ENCODE assay signal across 8 cellular contexts in the genomic region with DNA sequence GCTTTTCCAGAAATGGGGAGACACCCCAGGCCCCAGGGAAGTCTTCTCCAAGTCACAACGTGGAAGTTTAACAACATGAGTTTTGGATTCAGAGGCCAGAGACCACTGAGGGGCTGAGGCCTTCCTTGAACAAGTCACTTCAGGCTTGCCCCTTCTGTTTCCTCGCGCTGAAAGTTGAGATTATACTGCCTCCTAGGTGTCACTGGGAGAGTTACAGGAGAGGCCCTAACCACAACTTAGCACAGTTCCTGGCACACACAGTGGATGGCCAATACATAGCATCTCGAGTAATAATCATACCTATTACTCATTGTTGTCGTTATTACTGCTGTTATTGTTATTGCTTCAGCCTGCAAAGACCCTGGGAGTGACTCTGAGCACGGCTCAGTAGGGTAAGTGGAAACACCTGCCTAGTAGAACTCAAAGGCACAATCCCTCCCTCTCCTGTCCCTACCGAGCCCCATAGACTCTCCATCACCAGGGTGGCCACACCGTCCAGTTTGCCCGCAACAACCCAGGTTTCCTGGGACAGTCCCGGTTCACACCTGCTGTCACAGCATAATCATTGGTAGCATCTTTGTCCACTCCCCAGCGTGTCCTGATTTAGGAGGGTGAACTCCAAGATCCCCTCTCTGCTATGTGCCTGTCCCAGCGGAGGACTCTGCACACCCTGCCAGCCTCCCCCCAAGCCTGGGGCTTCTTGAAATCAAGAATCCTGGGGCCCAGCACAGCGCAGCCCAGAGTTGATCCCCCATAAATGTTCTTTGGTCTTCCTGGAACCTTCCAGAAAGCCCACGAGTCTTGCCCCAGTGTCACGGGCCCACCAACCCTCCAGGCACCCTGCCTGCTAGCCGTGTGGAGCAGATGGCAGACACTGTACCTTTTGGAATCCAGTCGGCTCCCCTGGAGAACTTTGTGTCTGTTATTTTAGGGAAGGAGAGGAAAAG.
DNase-seq lines count a peak whose midpoint lies in the region; ATAC-seq and TF ChIP-seq lines count a peak whose summit lies in the region.

No MANE protein-coding gene starts in this region.

- WGBS in sigmoid colon, 2 donors: 74 to 84% methylated on average over 17 of the region's 17 CpGs

- peak; percentile 39 for TF ChIP-seq CTCF in GM12865 (IDR thresholded peaks at IDR 0.05; ENCODE audit: insufficient read depth, low read depth, low read length, missing control alignments)
- TF ChIP-seq CTCF in foreskin keratinocyte (conservative IDR thresholded peaks at IDR 0.05): peak; percentile 61
- TF ChIP-seq CTCF in sigmoid colon (IDR thresholded peaks at IDR 0.05): peak in 3 of 4 experiments; percentile 20 to 28 (median 21)

- peaks cover 0 to 4% (median 0%) of the 10 kb centered on the region in 4 donors for H3K36me3 ChIP-seq in sigmoid colon

- ATAC-seq in foreskin keratinocyte (peak; percentile 54), HG02852 (IDR thresholded peaks at IDR 0.05; ENCODE audit: unreplicated experiment) (no peak), HG03135 (IDR thresholded peaks at IDR 0.05; ENCODE audit: unreplicated experiment) (no peak)

- peak; percentile 43 for DNase-seq in ACHN
- peak; percentile 39 for DNase-seq in GM12865 (ENCODE audit: low read depth)
- peak; percentile 23 for DNase-seq in RPMI8226
- DNase-seq in foreskin keratinocyte: no peak
- no peak for DNase-seq in sigmoid colon
- DNase-seq in DMS153 (lab: John Stamatoyannopoulos, UW): no peak

- no peak for TF ChIP-seq EP300 in sigmoid colon (IDR thresholded peaks at IDR 0.05)

- H3K4me3 ChIP-seq in GM12865 (ENCODE audit: low read depth, low read length): no peak overlapping the region
- H3K4me3 ChIP-seq in sigmoid colon: no peak overlapping the region

- H3K27ac ChIP-seq in foreskin keratinocyte (no peak overlapping the region), sigmoid colon (peak overlapping the region in 2 of 4 donors; percentile 47 to 57)

- intact Hi-C loops in sigmoid colon (cut with DNase I): loop anchor here (2.0 to 10.0 kb wide), 2 partner anchors 337 to 743 kb away; no protein-coding TSS in a partner anchor

- no peak for TF ChIP-seq POLR2A in sigmoid colon (IDR thresholded peaks at IDR 0.05)

- no peaks in the 10 kb centered on the region for H3K9me3 ChIP-seq in sigmoid colon

- H3K4me1 ChIP-seq in foreskin keratinocyte (no peaks in the 10 kb centered on the region), sigmoid colon (peaks cover 0 to 11% (median 8%) of the 10 kb centered on the region in 4 donors)

- no peaks in the 10 kb centered on the region for H3K27me3 ChIP-seq in foreskin keratinocyte
- H3K27me3 ChIP-seq in sigmoid colon: no peaks in the 10 kb centered on the region

- in situ Hi-C loops in ACHN (cut with HindIII; ENCODE audit: low pct_ligation_motif_present, low pct_unique_long_range_greater_than_20kb, low sequenced_read_pairs): no loop called here

Comparison
In these comparisons a context has a peak if more than half of its experiments do, and no peak if none do; other contexts are left out.
1. DNase-seq: peak in ACHN (single experiment), GM12865 (single experiment) and RPMI8226 (single experiment); none in foreskin keratinocyte (0 of 2), sigmoid colon (single experiment) and DMS153 (single experiment).
2. Peak in every context shown above with its lines, with median percentiles within 50 percentile points of each other: CTCF ChIP-seq.